1 cellular context compared by ENCODE assay signal in genomic region chr20:57514273-57514751, GRCh38.
TF ChIP-seq lines count a peak whose summit lies in the region.

No MANE protein-coding gene starts in this region.

TF ChIP-seq in GM12878, 131 proteins besides CTCF, POLR2A, EP300 and RAD21:
- TF ChIP-seq KLF5 (IDR thresholded peaks at IDR 0.05; ENCODE audit: partially characterized antibody) (no peak), BHLHE40 (IDR thresholded peaks at IDR 0.05; ENCODE audit: borderline replicate concordance in 1 of 2, low read depth in 2 of 2, low read length in 1 of 2) (peak; percentile 45 to 75; a peak in 3 of 4 replicates), SMC3 (IDR thresholded peaks at IDR 0.05; ENCODE audit: borderline replicate concordance, low read length) (peak; percentile 82; the same call in 1 of the 2 replicates)
TF ChIP-seq in GM12878: peak in this region for 2.
